Comparison of ENCODE assay signal across 7 cellular contexts in the genomic region with DNA sequence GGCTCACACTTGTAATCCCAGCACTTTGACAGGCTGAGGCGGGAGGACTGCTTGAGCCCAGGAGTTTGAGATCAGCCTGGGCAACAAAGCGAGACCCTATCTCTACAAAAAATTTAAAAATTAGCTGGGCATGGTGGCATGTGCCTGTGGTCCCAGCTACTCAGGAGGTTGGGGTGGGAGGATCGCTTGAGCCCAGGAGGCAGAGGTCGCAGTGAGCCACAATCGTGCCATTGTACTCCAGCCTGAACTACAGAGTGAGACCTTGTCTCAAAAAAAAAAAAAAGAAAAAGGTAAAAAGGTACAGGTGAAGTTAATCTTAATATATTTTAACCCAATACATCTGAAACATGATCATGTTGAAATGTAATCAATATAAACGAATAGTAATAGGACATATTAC.
A peak's percentile ranks its signal among the peaks of the same experiment; 100 is the strongest.
DNase-seq lines count a peak whose midpoint lies in the region; FAIRE-seq and TF ChIP-seq lines count a peak whose summit lies in the region.
"Not testable (repeated sequence)": the region's sequence is repeated elsewhere in the genome, so short reads cannot be mapped to it uniquely, and the experiment has no call there.

No MANE protein-coding gene starts in this region.

- not testable (repeated sequence) for H4K91ac ChIP-seq in mesenchymal stem cell (ENCODE audit: low read length)

- BruUV-seq in MCF 10A (replicated peaks; lab: Mats Ljungman, UMichigan): not testable (repeated sequence)

- not testable (repeated sequence) for H3K4me3 Mint-ChIP-seq in MCF 10A (ENCODE audit: unreplicated experiment); osteocyte (ENCODE audit: unreplicated experiment)

- H3K4me1 Mint-ChIP-seq in MCF 10A (ENCODE audit: insufficient read depth, unreplicated experiment): peaks cover 26% of the 10 kb centered on the region
- H3K4me1 Mint-ChIP-seq in osteocyte (ENCODE audit: unreplicated experiment): peaks cover 80% of the 10 kb centered on the region

- 97% methylated on average over 5 of the region's 6 CpGs for WGBS in mesenchymal stem cell

- H3K9me1 ChIP-seq in keratinocyte (ENCODE audit: control insufficient read depth, extremely low read depth, insufficient read depth, low read length): not testable (repeated sequence)

- not testable (repeated sequence) for H3K27me3 Mint-ChIP-seq in MCF 10A (ENCODE audit: insufficient read depth, unreplicated experiment); osteocyte (ENCODE audit: unreplicated experiment)

- not testable (repeated sequence) for H3K9me3 ChIP-seq in cardiac muscle cell (ENCODE audit: low read depth); keratinocyte (ENCODE audit: control insufficient read depth, low read depth, low read length); mesenchymal stem cell (ENCODE audit: control insufficient read depth, low read length)

- not testable (repeated sequence) for TF ChIP-seq CTCF in RWPE1 (conservative IDR thresholded peaks at IDR 0.05; ENCODE audit: low read depth); MCF 10A (IDR thresholded peaks at IDR 0.05; ENCODE audit: unreplicated experiment); cardiac muscle cell (IDR thresholded peaks at IDR 0.05; ENCODE audit: low read depth, low read length); keratinocyte (optimal IDR thresholded peaks at IDR 0.05 in 1 of 3, IDR thresholded peaks at IDR 0.05 in 1 of 3, conservative IDR thresholded peaks at IDR 0.05 in 1 of 3; ENCODE audit: extremely low read depth in 1 of 3, insufficient read depth in 2 of 3, low read length in 3 of 3); osteocyte (IDR thresholded peaks at IDR 0.05)

- dilution Hi-C loops in keratinocyte (cut with MboI; ENCODE audit: extremely low pct_ligation_motif_present, low sequenced_read_pairs): not testable (repeated sequence)

- peak overlapping the region; percentile 25 for H3K4me2 ChIP-seq in keratinocyte (ENCODE audit: control insufficient read depth, extremely low read depth, insufficient read depth, low read depth, low read length)
- not testable (repeated sequence) for H3K4me2 ChIP-seq in mesenchymal stem cell (ENCODE audit: low read length, poor library complexity, severe bottlenecking)

- H2BK120ac ChIP-seq in mesenchymal stem cell (ENCODE audit: low read depth, low read length): not testable (repeated sequence)

- not testable (repeated sequence) for H3K36me3 ChIP-seq in cardiac muscle cell; keratinocyte (ENCODE audit: control insufficient read depth in 2 of 2, extremely low read depth in 1 of 2, insufficient read depth in 2 of 2, low read length in 2 of 2); mesenchymal stem cell (ENCODE audit: control insufficient read depth in 1 of 2, insufficient read depth in 2 of 2, low read depth in 1 of 2, low read length in 2 of 2)

- H2AK5ac ChIP-seq in mesenchymal stem cell (ENCODE audit: low read length, severe bottlenecking): peak overlapping the region; percentile 66

- not testable (repeated sequence) for H2AFZ ChIP-seq in keratinocyte (ENCODE audit: control insufficient read depth, low read length); mesenchymal stem cell (ENCODE audit: low read depth, low read length)

- H3K27ac ChIP-seq in RWPE1 (peak overlapping the region; percentile 99), epithelial cell of prostate (peak overlapping the region; percentile 95), cardiac muscle cell (peak overlapping the region; percentile 15), keratinocyte (ENCODE audit: control insufficient read depth, insufficient read depth, low read length) (peak overlapping the region; percentile 75)
- H3K27ac ChIP-seq in mesenchymal stem cell (ENCODE audit: low read length, poor library complexity, severe bottlenecking): not testable (repeated sequence)

- H3K14ac ChIP-seq in mesenchymal stem cell (ENCODE audit: low read length in 2 of 2): not testable (repeated sequence)

- H3K4ac ChIP-seq in mesenchymal stem cell (ENCODE audit: low read depth in 1 of 2, low read length in 2 of 2): not testable (repeated sequence)

- not testable (repeated sequence) for DNase-seq in RWPE1 (ENCODE audit: low spot score); MCF 10A (ENCODE audit: unreplicated experiment); epithelial cell of prostate (ENCODE audit: low read depth, low spot score); cardiac muscle cell (ENCODE audit: low read depth in 1 of 2, low spot score in 1 of 2); keratinocyte (ENCODE audit: low read depth, low spot score); mesenchymal stem cell; osteocyte (ENCODE audit: extremely low spot score, unreplicated experiment)

- H3K27me3 ChIP-seq in cardiac muscle cell; keratinocyte (ENCODE audit: control insufficient read depth, extremely low read depth, insufficient read depth, low read length); mesenchymal stem cell (ENCODE audit: control insufficient read depth in 1 of 2, insufficient read depth in 1 of 2, low read length in 2 of 2): not testable (repeated sequence)

- H3K23ac ChIP-seq in mesenchymal stem cell (ENCODE audit: low read length in 2 of 2): not testable (repeated sequence)

- not testable (repeated sequence) for H3K4me3 ChIP-seq in cardiac muscle cell; keratinocyte (ENCODE audit: control insufficient read depth in 2 of 3, extremely low read depth in 1 of 3, insufficient read depth in 2 of 3, low read depth in 1 of 3, low read length in 3 of 3); mesenchymal stem cell (ENCODE audit: insufficient read depth in 1 of 2, low read depth in 1 of 2, low read length in 2 of 2)

- H2BK5ac ChIP-seq in mesenchymal stem cell (ENCODE audit: low read depth, low read length, poor library complexity, severe bottlenecking): not testable (repeated sequence)

- H3K79me2 ChIP-seq in keratinocyte (ENCODE audit: control insufficient read depth, insufficient read depth, low read length): peaks cover 82% of the 10 kb centered on the region

- intact Hi-C loops in MCF 10A (cut with micrococcal nuclease): loop anchor here (2.0 kb wide), 2 partner anchors 27 to 73 kb away; a partner anchor contains a TSS

- H3K27ac Mint-ChIP-seq in MCF 10A (ENCODE audit: low read depth, unreplicated experiment) (peak overlapping the region; percentile 99), osteocyte (ENCODE audit: unreplicated experiment) (peak overlapping the region; percentile 44)

- H2BK12ac ChIP-seq in mesenchymal stem cell (ENCODE audit: low read length in 2 of 2): not testable (repeated sequence)

- H3K9ac ChIP-seq in keratinocyte (ENCODE audit: control insufficient read depth, extremely low read depth, insufficient read depth, low read length): peak overlapping the region; percentile 75
- not testable (repeated sequence) for H3K9ac ChIP-seq in mesenchymal stem cell (ENCODE audit: low read length)

- not testable (repeated sequence) for H3K9me3 Mint-ChIP-seq in MCF 10A (ENCODE audit: unreplicated experiment); osteocyte (ENCODE audit: unreplicated experiment)

- H3K4me1 ChIP-seq in cardiac muscle cell (ENCODE audit: low read depth) (peaks cover 15% of the 10 kb centered on the region), keratinocyte (ENCODE audit: control insufficient read depth, extremely low read depth, insufficient read depth, low read length) (peaks cover 64% of the 10 kb centered on the region), mesenchymal stem cell (ENCODE audit: control insufficient read depth, insufficient read depth, low read depth, low read length) (peaks cover 34% of the 10 kb centered on the region)

- peaks cover 14% of the 10 kb centered on the region for H3K36me3 Mint-ChIP-seq in MCF 10A (ENCODE audit: insufficient read depth, unreplicated experiment)
- not testable (repeated sequence) for H3K36me3 Mint-ChIP-seq in osteocyte (ENCODE audit: unreplicated experiment)

- H3K79me1 ChIP-seq in mesenchymal stem cell (replicated peaks; ENCODE audit: low read length, poor library complexity, severe bottlenecking): peaks cover 32% of the 10 kb centered on the region

- CTCF ChIA-PET in RWPE1 (lab: Yijun Ruan, JAX): not testable (repeated sequence)
- CTCF ChIA-PET in MCF 10A (lab: Yijun Ruan, JAX): interaction anchor here (0.8 to 1.2 kb wide), 5 partner anchors 15 to 110 kb away, joined by 3 to 6 read pairs (median 3); no protein-coding TSS in a partner anchor

- POLR2A ChIA-PET in RWPE1 (lab: Yijun Ruan, JAX; ENCODE audit: low non-redundant PET): not testable (repeated sequence)
- POLR2A ChIA-PET in MCF 10A (lab: Yijun Ruan, JAX): interaction anchor here (0.8 to 8.5 kb wide), 5 partner anchors 10 to 48 kb away, joined by 3 to 86 read pairs (median 3); no protein-coding TSS in a partner anchor

- H2BK15ac ChIP-seq in mesenchymal stem cell (ENCODE audit: low read depth, poor library complexity, severe bottlenecking): not testable (repeated sequence)

- H4K20me1 ChIP-seq in keratinocyte (ENCODE audit: control insufficient read depth, extremely low read depth, insufficient read depth, low read length): not testable (repeated sequence)

- not testable (repeated sequence) for H3K18ac ChIP-seq in mesenchymal stem cell (ENCODE audit: low read depth in 1 of 2, low read length in 2 of 2)

- FAIRE-seq in keratinocyte (lab: Jason Lieb, UNC): not testable (repeated sequence)

- H4K8ac ChIP-seq in mesenchymal stem cell (ENCODE audit: low read length): not testable (repeated sequence)
